In genomic region chr17:69415431-69415830, GRCh38 we compare ENCODE assay signal across 9 cellular contexts. TPM values are rescaled to one million over a fixed set of nuclear protein-coding genes. Genes with fewer than 3 reads are reported as not detected.
DNase-seq lines count a peak whose midpoint lies in the region; ATAC-seq and TF ChIP-seq lines count a peak whose summit lies in the region.
"Had no signal": no experiment of that assay in that cellular context is flagged by ENCODE, and none has a peak within 500 bp of the region (broad histone marks: within the 10 kb centered on the region; RNA-seq: fewer than 3 reads in every experiment).

No MANE protein-coding gene starts in this region.

- H3K36me3 Mint-ChIP-seq in activated CD4-positive, alpha-beta T cell treated with anti-CD3 and anti-CD28 coated beads, Interleukin-2, amount 10 ng/mL, durations not matched to agents 7 days and 5 days (ENCODE audit: low read depth): no peaks in the 10 kb centered on the region

- no peak for TF ChIP-seq POLR2A in gastroesophageal sphincter (IDR thresholded peaks at IDR 0.05)

- POLR2A ChIA-PET in activated CD4-positive, alpha-beta T cell treated with anti-CD3 and anti-CD28 coated beads, Interleukin-2, amount 10 ng/mL, durations not matched to agents 7 days and 5 days (lab: Charles Lee): no interaction called here

- H3K27ac Mint-ChIP-seq in activated CD4-positive, alpha-beta T cell treated with anti-CD3 and anti-CD28 coated beads, Interleukin-2, amount 10 ng/mL, durations not matched to agents 7 days and 5 days: no peak overlapping the region
- H3K27ac Mint-ChIP-seq: stimulated activated naive CD8-positive, alpha-beta T cell treated with anti-CD3 and anti-CD28 coated beads, Interleukin-15, Interleukin-2, amounts not matched to agents 100 ng/mL and 50 ng/mL, for 24 hours had no signal

- peak overlapping the region; percentile 100 for H3K4me2 ChIP-seq in DOHH2 (ENCODE audit: low read length)
- peak overlapping the region; percentile 92 for H3K4me2 ChIP-seq in OCI-LY3 (ENCODE audit: low read length)

- H4K20me1 ChIP-seq in DOHH2 (ENCODE audit: control insufficient read depth, insufficient read depth, low read depth, low read length) (no peaks in the 10 kb centered on the region), OCI-LY3 (ENCODE audit: insufficient read depth, low read length) (no peaks in the 10 kb centered on the region)

- H3K36me3 ChIP-seq in DOHH2 (ENCODE audit: control insufficient read depth, low read length) (no peaks in the 10 kb centered on the region), OCI-LY3 (replicated peaks; ENCODE audit: low read depth, low read length) (no peaks in the 10 kb centered on the region), gastroesophageal sphincter (no peaks in the 10 kb centered on the region)

- H3K4me3 Mint-ChIP-seq in activated CD4-positive, alpha-beta T cell treated with anti-CD3 and anti-CD28 coated beads, Interleukin-2, amount 10 ng/mL, durations not matched to agents 7 days and 5 days: no peak overlapping the region
- H3K4me3 Mint-ChIP-seq: stimulated activated naive CD8-positive, alpha-beta T cell treated with anti-CD3 and anti-CD28 coated beads, Interleukin-15, Interleukin-2, amounts not matched to agents 100 ng/mL and 50 ng/mL, for 24 hours had no signal

- CTCF ChIA-PET in activated CD4-positive, alpha-beta T cell treated with anti-CD3 and anti-CD28 coated beads, Interleukin-2, amount 10 ng/mL, durations not matched to agents 7 days and 5 days (lab: Charles Lee): interaction anchor here (1.6 to 2.0 kb wide), 2 partner anchors 11 to 20 kb away, joined by 6 to 8 read pairs; no protein-coding TSS in a partner anchor

- H3K9me3 Mint-ChIP-seq in activated CD4-positive, alpha-beta T cell treated with anti-CD3 and anti-CD28 coated beads, Interleukin-2, amount 10 ng/mL, durations not matched to agents 7 days and 5 days: no peaks in the 10 kb centered on the region
- H3K9me3 Mint-ChIP-seq: stimulated activated naive CD8-positive, alpha-beta T cell treated with anti-CD3 and anti-CD28 coated beads, Interleukin-15, Interleukin-2, amounts not matched to agents 100 ng/mL and 50 ng/mL, for 24 hours had no signal

- peak overlapping the region; percentile 43; the same call in 1 of the 2 replicates for H2AFZ ChIP-seq in OCI-LY3 (ENCODE audit: low read depth, low read length)

- H3K27ac ChIP-seq in DOHH2 (ENCODE audit: low read depth, low read length) (peak overlapping the region; percentile 64), OCI-LY3 (ENCODE audit: low read length) (peak overlapping the region; percentile 8; the same call in 1 of the 2 replicates), gastroesophageal sphincter (peak overlapping the region in 2 of 4 donors; percentile 4 to 62), foreskin keratinocyte (no peak overlapping the region)

- peaks cover 14% of the 10 kb centered on the region for H3F3A ChIP-seq in DOHH2 (ENCODE audit: control insufficient read depth, insufficient read depth)

- H3K9ac ChIP-seq in OCI-LY3 (ENCODE audit: low read length): no peak overlapping the region

- H3K79me2 ChIP-seq in DOHH2 (ENCODE audit: control insufficient read depth, low read length) (no peaks in the 10 kb centered on the region), OCI-LY3 (ENCODE audit: low read length) (no peaks in the 10 kb centered on the region)

- H3K9me3 ChIP-seq in DOHH2 (ENCODE audit: control insufficient read depth, insufficient read depth, low read length): no peaks in the 10 kb centered on the region
- no peaks in the 10 kb centered on the region for H3K9me3 ChIP-seq in OCI-LY3 (ENCODE audit: insufficient read depth, low read length)
- H3K9me3 ChIP-seq in gastroesophageal sphincter: no peaks in the 10 kb centered on the region

- ATAC-seq in gastroesophageal sphincter: no peak
- no peak for ATAC-seq in foreskin keratinocyte

- DNase-seq in skeletal muscle cell (ENCODE audit: low read depth): no peak
- no peak for DNase-seq in activated CD4-positive, alpha-beta T cell treated with anti-CD3 and anti-CD28 coated beads, Interleukin-2, amount 10 ng/mL, durations not matched to agents 7 days and 5 days
- no peak for DNase-seq in cerebellar nuclear complex (lab: John Stamatoyannopoulos, UW)
- no peak for DNase-seq in stimulated activated CD4-positive, alpha-beta T cell treated with anti-CD3 and anti-CD28 coated beads, Interleukin-4, amount 100 ng/mL, for 1 hour
- DNase-seq in foreskin keratinocyte: no peak

- TF ChIP-seq EP300 in gastroesophageal sphincter (IDR thresholded peaks at IDR 0.05): no peak

- peak overlapping the region; percentile 86 for H3K4me3 ChIP-seq in DOHH2 (ENCODE audit: low read length)
- peak overlapping the region; percentile 82 for H3K4me3 ChIP-seq in OCI-LY3 (ENCODE audit: low read length)
- H3K4me3 ChIP-seq in gastroesophageal sphincter: peak overlapping the region; percentile 50 to 57
- H3K4me3 ChIP-seq in skeletal muscle cell (ENCODE audit: low read depth, low read length): peak overlapping the region; percentile 49

- 3 to 10% methylated on average over 5 to 6 of the region's 6 CpGs for WGBS in gastroesophageal sphincter (ENCODE audit: low coverage in 1 of 2), 2 donors

- no peaks in the 10 kb centered on the region for H3K27me3 Mint-ChIP-seq in activated CD4-positive, alpha-beta T cell treated with anti-CD3 and anti-CD28 coated beads, Interleukin-2, amount 10 ng/mL, durations not matched to agents 7 days and 5 days
- H3K27me3 Mint-ChIP-seq: stimulated activated naive CD8-positive, alpha-beta T cell treated with anti-CD3 and anti-CD28 coated beads, Interleukin-15, Interleukin-2, amounts not matched to agents 100 ng/mL and 50 ng/mL, for 24 hours had no signal

- H3K9me2 ChIP-seq in DOHH2 (replicated peaks; ENCODE audit: control insufficient read depth, low read length): no peaks in the 10 kb centered on the region

- H3K27me3 ChIP-seq in DOHH2 (ENCODE audit: control insufficient read depth, low read length) (no peaks in the 10 kb centered on the region), OCI-LY3 (ENCODE audit: low read depth, low read length) (no peaks in the 10 kb centered on the region), gastroesophageal sphincter (no peaks in the 10 kb centered on the region), foreskin keratinocyte (no peaks in the 10 kb centered on the region)

- H3K4me1 ChIP-seq in DOHH2 (ENCODE audit: control insufficient read depth, low read length) (peaks cover 29% of the 10 kb centered on the region), OCI-LY3 (ENCODE audit: low read length) (peaks cover 14% of the 10 kb centered on the region), gastroesophageal sphincter (peaks cover 6 to 47% (median 8%) of the 10 kb centered on the region in 3 donors), foreskin keratinocyte (no peaks in the 10 kb centered on the region)

- peaks cover 7% of the 10 kb centered on the region for H3K4me1 Mint-ChIP-seq in activated CD4-positive, alpha-beta T cell treated with anti-CD3 and anti-CD28 coated beads, Interleukin-2, amount 10 ng/mL, durations not matched to agents 7 days and 5 days

- TF ChIP-seq CTCF in DOHH2 (IDR thresholded peaks at IDR 0.05; ENCODE audit: low read depth, low read length, poor library complexity, severe bottlenecking): no peak
- TF ChIP-seq CTCF in OCI-LY3 (IDR thresholded peaks at IDR 0.05; ENCODE audit: low read depth, low read length): no peak
- TF ChIP-seq CTCF in gastroesophageal sphincter (IDR thresholded peaks at IDR 0.05): no peak
- no peak for TF ChIP-seq CTCF in foreskin keratinocyte (conservative IDR thresholded peaks at IDR 0.05)

RNA-seq across cellular contexts. Expression of gene MAP2K6, which starts 0.9 kb away (rescaled TPM):
- total RNA-seq in gastroesophageal sphincter (1 to 10 TPM in 3 of 4 donors, under 1 TPM in 1; 0.69 to 8.7 (median 2.4) TPM), foreskin keratinocyte (0.46 and 0.61 TPM in 2 replicates)
- 10 to 100 TPM; 11.0 to 11.6 TPM for total RNA-seq in activated CD4-positive, alpha-beta T cell treated with anti-CD3 and anti-CD28 coated beads, Interleukin-2, amount 10 ng/mL, durations not matched to agents 7 days and 5 days
- polyA plus RNA-seq in foreskin keratinocyte: 0.22 and 0.58 TPM in 2 replicates
